8 cellular contexts compared by ENCODE assay signal in the genomic region with DNA sequence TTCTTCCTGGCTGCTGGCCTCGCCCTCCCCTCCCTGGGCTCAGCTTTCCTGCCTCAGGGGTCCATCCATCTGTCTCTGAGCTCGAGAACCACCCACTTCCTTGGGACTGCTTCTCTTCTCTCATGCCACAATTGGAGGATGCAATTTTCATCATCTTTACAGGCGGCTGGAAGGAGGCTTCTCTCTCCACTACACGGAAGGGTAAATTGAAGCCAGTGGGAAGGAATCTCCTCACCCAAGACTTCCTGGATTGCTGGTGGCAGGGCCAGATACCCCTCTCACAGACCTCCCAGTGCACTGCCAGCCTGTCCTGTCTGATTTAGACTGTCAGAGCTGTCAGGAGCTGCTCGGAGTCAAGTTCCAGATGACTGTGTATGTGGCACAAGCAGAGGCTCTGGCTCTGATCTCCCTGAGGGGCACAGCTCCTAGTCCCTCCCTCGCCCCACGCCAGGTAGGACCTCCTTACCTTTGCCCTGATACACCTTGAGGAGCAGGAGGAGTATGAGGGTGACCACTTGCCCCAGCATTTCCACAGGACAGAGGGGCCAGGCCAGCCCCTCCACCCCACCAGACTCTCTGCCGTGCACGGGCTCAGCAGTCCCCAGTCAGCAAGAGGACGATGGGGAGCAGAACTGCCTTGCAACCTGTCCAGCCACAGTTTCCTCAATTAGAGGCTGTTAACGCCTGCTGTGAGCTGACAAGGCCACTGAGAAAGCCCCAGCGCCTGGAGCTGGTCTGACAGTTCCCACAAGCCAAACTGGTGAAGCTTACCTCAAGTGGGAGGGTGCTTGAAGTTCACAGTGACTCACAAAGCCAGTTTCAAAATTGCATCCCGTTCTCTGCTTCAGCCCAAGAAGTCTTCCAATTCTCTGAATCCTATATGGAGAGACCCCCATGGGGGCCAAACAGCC. TPM values are rescaled to one million over a fixed set of nuclear protein-coding genes. Genes with fewer than 3 reads are reported as not detected.
DNase-seq lines count a peak whose midpoint lies in the region; ATAC-seq and TF ChIP-seq lines count a peak whose summit lies in the region.

A gene with protein sequence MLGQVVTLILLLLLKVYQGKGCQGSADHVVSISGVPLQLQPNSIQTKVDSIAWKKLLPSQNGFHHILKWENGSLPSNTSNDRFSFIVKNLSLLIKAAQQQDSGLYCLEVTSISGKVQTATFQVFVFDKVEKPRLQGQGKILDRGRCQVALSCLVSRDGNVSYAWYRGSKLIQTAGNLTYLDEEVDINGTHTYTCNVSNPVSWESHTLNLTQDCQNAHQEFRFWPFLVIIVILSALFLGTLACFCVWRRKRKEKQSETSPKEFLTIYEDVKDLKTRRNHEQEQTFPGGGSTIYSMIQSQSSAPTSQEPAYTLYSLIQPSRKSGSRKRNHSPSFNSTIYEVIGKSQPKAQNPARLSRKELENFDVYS (minus strand): TSS at position 737 of the 911 bp plus-strand sequence. CDS start 210 bp downstream, at position 527.

- no peaks in the 10 kb centered on the region for H3K9me3 Mint-ChIP-seq in T-cell
- no peaks in the 10 kb centered on the region for H3K9me3 Mint-ChIP-seq in dendritic cell treated with granulocyte-macrophage colony-stimulating factor and Interleukin-4, amounts not matched to agents 40 ng/mL and 50 ng/mL, for 4 days

- peak within 1 kb of the TSS; percentile 48 to 65 (median 52) for H3K4me3 Mint-ChIP-seq in T-cell
- H3K4me3 Mint-ChIP-seq in dendritic cell treated with granulocyte-macrophage colony-stimulating factor and Interleukin-4, amounts not matched to agents 40 ng/mL and 50 ng/mL, for 4 days = peak within 1 kb of the TSS; percentile 60

- H3K4me3 ChIP-seq in skin epidermis = peak within 1 kb of the TSS in 3 of 7 experiments; percentile 4 to 10 (median 7)

- ATAC-seq in HG02884 (IDR thresholded peaks at IDR 0.05; ENCODE audit: unreplicated experiment) (peak; percentile 94), T-cell (replicated peaks in 1 of 4) (peak; percentile 45 to 90 (median 69))

- no peaks in the 10 kb centered on the region for H3K36me3 Mint-ChIP-seq in T-cell
- H3K36me3 Mint-ChIP-seq in dendritic cell treated with granulocyte-macrophage colony-stimulating factor and Interleukin-4, amounts not matched to agents 40 ng/mL and 50 ng/mL, for 4 days (ENCODE audit: low read depth) = no peaks in the 10 kb centered on the region

- DNase-seq in T-cell (peak in 30 of 34 experiments; percentile 25 to 73 (median 54)), kidney glomerular epithelial cell (lab: John Stamatoyannopoulos, UW) (no peak), NCI-H510A treated with DMSO at 0.1 percent for 48 hours (lab: John Stamatoyannopoulos, UW) (no peak), GOT3 (lab: John Stamatoyannopoulos, UW) (no peak)

- no peaks in the 10 kb centered on the region for H3K27me3 Mint-ChIP-seq in T-cell
- H3K27me3 Mint-ChIP-seq in dendritic cell treated with granulocyte-macrophage colony-stimulating factor and Interleukin-4, amounts not matched to agents 40 ng/mL and 50 ng/mL, for 4 days = no peaks in the 10 kb centered on the region

- POLR2A ChIA-PET in T-cell (lab: Charles Lee) = interaction anchor here in 1 of 2 donors (0.7 kb wide), 1 partner anchor 224 kb away, joined by 3 read pairs; no protein-coding TSS in a partner anchor

- peak within 1 kb of the TSS in 13 of 21 experiments; percentile 13 to 86 (median 45) for H3K27ac ChIP-seq in skin epidermis

- peaks cover 17 to 45% (median 21%) of the 10 kb centered on the region in 3 donors for H3K4me1 Mint-ChIP-seq in T-cell
- H3K4me1 Mint-ChIP-seq in dendritic cell treated with granulocyte-macrophage colony-stimulating factor and Interleukin-4, amounts not matched to agents 40 ng/mL and 50 ng/mL, for 4 days (ENCODE audit: low read depth) = peaks cover 49% of the 10 kb centered on the region

- H3K27ac Mint-ChIP-seq in T-cell = peak within 1 kb of the TSS; percentile 55 to 77
- H3K27ac Mint-ChIP-seq in dendritic cell treated with granulocyte-macrophage colony-stimulating factor and Interleukin-4, amounts not matched to agents 40 ng/mL and 50 ng/mL, for 4 days = peak within 1 kb of the TSS; percentile 54

- intact Hi-C loops in dendritic cell treated with granulocyte-macrophage colony-stimulating factor and Interleukin-4, amounts not matched to agents 40 ng/mL and 50 ng/mL, for 4 days (cut with micrococcal nuclease) = no loop called here

- CTCF ChIA-PET in T-cell (lab: Charles Lee) = interaction anchor here in 1 of 2 donors (0.6 to 1.3 kb wide), 6 partner anchors 15 to 285 kb away, joined by 3 to 4 read pairs (median 4); a partner anchor contains a TSS

- TF ChIP-seq POLR2A in GM18526 (IDR thresholded peaks at IDR 0.05; ENCODE audit: extremely low read depth, insufficient read length) = peak; percentile 13

RNA-seq across cellular contexts. Expression of the gene that starts here (rescaled TPM):
- total RNA-seq in T-cell = 10 to 100 TPM in 1 of 5 donors, 1 to 10 TPM in 4; 1.1 to 12.4 (median 2.9) TPM

Comparison
In these comparisons a context has a peak if more than half of its experiments do, and no peak if none do; other contexts are left out.
1. DNase-seq: peak in T-cell (30 of 34); none in kidney glomerular epithelial cell (single experiment), NCI-H510A treated with DMSO at 0.1 percent for 48 hours (single experiment) and GOT3 (single experiment).